8 cellular contexts compared by ENCODE assay signal in the genomic region with DNA sequence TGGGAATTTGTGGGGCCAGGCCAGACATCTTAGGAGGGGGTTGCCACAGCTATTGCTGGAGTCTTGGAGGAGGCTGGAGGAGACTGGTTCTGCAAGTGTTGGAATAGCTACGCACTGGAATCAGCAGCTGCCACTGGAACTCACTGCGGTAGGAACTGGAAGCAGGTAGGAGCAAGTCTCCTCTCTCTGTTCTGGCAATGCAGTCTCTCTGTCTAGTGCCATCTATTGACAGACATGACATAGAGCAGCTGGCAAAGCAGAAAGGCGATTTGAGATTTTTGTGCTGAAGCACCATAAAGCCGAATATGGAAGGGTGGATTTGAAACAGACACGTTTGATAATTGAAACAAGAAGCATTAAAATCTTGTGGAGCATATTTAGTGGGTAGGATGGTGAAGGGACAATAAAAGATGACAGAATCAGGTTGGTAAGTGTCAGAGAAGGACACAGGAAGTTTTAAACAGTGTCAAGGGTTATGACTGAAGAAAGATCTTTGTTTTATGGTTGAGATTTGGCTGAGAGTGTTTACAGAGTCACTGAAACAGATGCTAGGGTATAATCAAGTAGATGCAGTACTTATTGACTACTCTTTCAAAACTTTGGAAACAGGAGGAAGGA. TPM values are rescaled to one million over a fixed set of nuclear protein-coding genes. Genes with fewer than 3 reads are reported as not detected.
DNase-seq lines count a peak whose midpoint lies in the region; ATAC-seq and TF ChIP-seq lines count a peak whose summit lies in the region.

No MANE protein-coding gene starts in this region.

- H3K27ac ChIP-seq in SJCRH30: no peak overlapping the region

- peak; percentile 12 for DNase-seq in activated CD4-positive, alpha-beta memory T cell treated with anti-CD3 and anti-CD28 coated beads for 36 hours
- no peak for DNase-seq in activated CD4-positive, alpha-beta memory T cell treated with anti-CD3 and anti-CD28 coated beads, Interleukin-2, amount 10 ng/mL, durations not matched to agents 7 days and 5 days
- DNase-seq in H7: peak; percentile 48
- peak; percentile 44 for DNase-seq in MV-4-11 (lab: John Stamatoyannopoulos, UW)
- peak; percentile 57 to 78 for DNase-seq in SJCRH30
- DNase-seq in erythroblast (lab: John Stamatoyannopoulos, UW): peak; percentile 7 to 14
- DNase-seq in natural killer cell: no peak

- CTCF ChIA-PET in activated CD4-positive, alpha-beta memory T cell treated with anti-CD3 and anti-CD28 coated beads for 36 hours (lab: Charles Lee): interaction anchor here (0.5 to 3.4 kb wide), 18 partner anchors 10 to 157 kb away, joined by 3 to 27 read pairs (median 4); a partner anchor contains a TSS
- CTCF ChIA-PET in activated CD4-positive, alpha-beta memory T cell treated with anti-CD3 and anti-CD28 coated beads, Interleukin-2, amount 10 ng/mL, durations not matched to agents 7 days and 5 days (lab: Charles Lee): interaction anchor here (0.7 to 2.8 kb wide), 17 partner anchors 8 to 127 kb away, joined by 3 to 14 read pairs (median 6); no protein-coding TSS in a partner anchor

- H3K4me1 ChIP-seq in SJCRH30: peaks cover 8% of the 10 kb centered on the region; the same call in 1 of the 2 replicates

- no peaks in the 10 kb centered on the region for H3K27me3 Mint-ChIP-seq in activated CD4-positive, alpha-beta memory T cell treated with anti-CD3 and anti-CD28 coated beads for 36 hours
- H3K27me3 Mint-ChIP-seq in activated CD4-positive, alpha-beta memory T cell treated with anti-CD3 and anti-CD28 coated beads, Interleukin-2, amount 10 ng/mL, durations not matched to agents 7 days and 5 days: peaks cover 5% of the 10 kb centered on the region
- H3K27me3 Mint-ChIP-seq in natural killer cell (ENCODE audit: low read depth in 2 of 2): no peaks in the 10 kb centered on the region

- peak; percentile 38 for TF ChIP-seq CTCF in natural killer cell (IDR thresholded peaks at IDR 0.05)

- H3K9me3 Mint-ChIP-seq in activated CD4-positive, alpha-beta memory T cell treated with anti-CD3 and anti-CD28 coated beads for 36 hours: no peaks in the 10 kb centered on the region
- H3K9me3 Mint-ChIP-seq in activated CD4-positive, alpha-beta memory T cell treated with anti-CD3 and anti-CD28 coated beads, Interleukin-2, amount 10 ng/mL, durations not matched to agents 7 days and 5 days: no peaks in the 10 kb centered on the region
- H3K9me3 Mint-ChIP-seq in natural killer cell: no peaks in the 10 kb centered on the region

- H3K4me3 ChIP-seq in H7 (ENCODE audit: insufficient read depth, low read depth, low read length) (no peak overlapping the region), SJCRH30 (no peak overlapping the region)

- POLR2A ChIA-PET in activated CD4-positive, alpha-beta memory T cell treated with anti-CD3 and anti-CD28 coated beads for 36 hours (lab: Charles Lee): interaction anchor here (0.6 to 1.5 kb wide), 3 partner anchors 14 to 145 kb away, joined by 3 read pairs; no protein-coding TSS in a partner anchor
- POLR2A ChIA-PET in activated CD4-positive, alpha-beta memory T cell treated with anti-CD3 and anti-CD28 coated beads, Interleukin-2, amount 10 ng/mL, durations not matched to agents 7 days and 5 days (lab: Charles Lee): interaction anchor here (1.8 kb wide), 1 partner anchor 15 kb away, joined by 6 read pairs; no protein-coding TSS in a partner anchor

- H3K4me1 Mint-ChIP-seq in activated CD4-positive, alpha-beta memory T cell treated with anti-CD3 and anti-CD28 coated beads for 36 hours (ENCODE audit: low read depth): no peaks in the 10 kb centered on the region
- peaks cover 2% of the 10 kb centered on the region for H3K4me1 Mint-ChIP-seq in activated CD4-positive, alpha-beta memory T cell treated with anti-CD3 and anti-CD28 coated beads, Interleukin-2, amount 10 ng/mL, durations not matched to agents 7 days and 5 days
- no peaks in the 10 kb centered on the region for H3K4me1 Mint-ChIP-seq in natural killer cell

- no peaks in the 10 kb centered on the region for H3K27me3 ChIP-seq in H7 (ENCODE audit: control insufficient read depth, insufficient read depth, low read length)
- H3K27me3 ChIP-seq in SJCRH30: no peaks in the 10 kb centered on the region

- intact Hi-C loops in activated CD4-positive, alpha-beta memory T cell treated with anti-CD3 and anti-CD28 coated beads for 36 hours (cut with micrococcal nuclease): loop anchor here (1.0 kb wide), 1 partner anchor 93 kb away; no protein-coding TSS in a partner anchor
- intact Hi-C loops in natural killer cell (cut with micrococcal nuclease): loop anchor here (1.0 kb wide), 1 partner anchor 93 kb away; no protein-coding TSS in a partner anchor

- no peak overlapping the region for H3K4me3 Mint-ChIP-seq in activated CD4-positive, alpha-beta memory T cell treated with anti-CD3 and anti-CD28 coated beads for 36 hours
- no peak overlapping the region for H3K4me3 Mint-ChIP-seq in activated CD4-positive, alpha-beta memory T cell treated with anti-CD3 and anti-CD28 coated beads, Interleukin-2, amount 10 ng/mL, durations not matched to agents 7 days and 5 days
- H3K4me3 Mint-ChIP-seq in natural killer cell: no peak overlapping the region

- H3K36me3 ChIP-seq in H7 (replicated peaks; ENCODE audit: control insufficient read depth, insufficient read depth, low read length) (no peaks in the 10 kb centered on the region), SJCRH30 (no peaks in the 10 kb centered on the region)

- TF ChIP-seq POLR2A in erythroblast (IDR thresholded peaks at IDR 0.05; ENCODE audit: low read length): no peak

- H3K27ac Mint-ChIP-seq in activated CD4-positive, alpha-beta memory T cell treated with anti-CD3 and anti-CD28 coated beads for 36 hours: no peak overlapping the region
- H3K27ac Mint-ChIP-seq in activated CD4-positive, alpha-beta memory T cell treated with anti-CD3 and anti-CD28 coated beads, Interleukin-2, amount 10 ng/mL, durations not matched to agents 7 days and 5 days: no peak overlapping the region
- no peak overlapping the region for H3K27ac Mint-ChIP-seq in natural killer cell

- ATAC-seq in natural killer cell: peak; percentile 55 to 68 (median 58)
- ATAC-seq in GM19397 (IDR thresholded peaks at IDR 0.05; ENCODE audit: unreplicated experiment): no peak

- 0 out of 2 replicates have a peak, but pooled peaks cover 3% of the 10 kb centered on the region for H3K9me3 ChIP-seq in SJCRH30 (replicated peaks)

- no peaks in the 10 kb centered on the region for H3K36me3 Mint-ChIP-seq in activated CD4-positive, alpha-beta memory T cell treated with anti-CD3 and anti-CD28 coated beads for 36 hours
- H3K36me3 Mint-ChIP-seq in activated CD4-positive, alpha-beta memory T cell treated with anti-CD3 and anti-CD28 coated beads, Interleukin-2, amount 10 ng/mL, durations not matched to agents 7 days and 5 days (ENCODE audit: low read depth): no peaks in the 10 kb centered on the region
- H3K36me3 Mint-ChIP-seq in natural killer cell: no peaks in the 10 kb centered on the region

RNA-seq across cellular contexts. Expression of a gene that starts 23.5 kb away (rescaled TPM):
- total RNA-seq in activated CD4-positive, alpha-beta memory T cell treated with anti-CD3 and anti-CD28 coated beads for 36 hours: under 1 TPM; 0.12 to 0.19 TPM
- total RNA-seq in activated CD4-positive, alpha-beta memory T cell treated with anti-CD3 and anti-CD28 coated beads, Interleukin-2, amount 10 ng/mL, durations not matched to agents 7 days and 5 days: under 1 TPM; 0.50 to 0.63 TPM
- total RNA-seq in H7 (2014; rRNA removed; shearing (Covaris generic)): 0.38 and 0.41 TPM in 2 replicates
- 8.5 and 9.2 TPM in 2 replicates for total RNA-seq in SJCRH30 (2014; rRNA removed; shearing (Covaris generic))
- under 1 TPM; 0.18 to 0.85 (median 0.56) TPM for total RNA-seq in natural killer cell

RNA-seq across cellular contexts. Expression of a gene that starts 29.3 kb away (rescaled TPM):
- total RNA-seq in activated CD4-positive, alpha-beta memory T cell treated with anti-CD3 and anti-CD28 coated beads for 36 hours: 10 to 100 TPM; 36.2 to 41.0 TPM
- 10 to 100 TPM; 59.9 to 62.8 TPM for total RNA-seq in activated CD4-positive, alpha-beta memory T cell treated with anti-CD3 and anti-CD28 coated beads, Interleukin-2, amount 10 ng/mL, durations not matched to agents 7 days and 5 days
- 39.4 and 42.8 TPM in 2 replicates for total RNA-seq in H7 (2014; rRNA removed; shearing (Covaris generic))
- total RNA-seq in SJCRH30 (2014; rRNA removed; shearing (Covaris generic)): 23.6 and 25.9 TPM in 2 replicates
- total RNA-seq in natural killer cell: 10 to 100 TPM; 32.7 to 50.2 (median 35.2) TPM

Comparison
In these comparisons a context has a peak if more than half of its experiments do, and no peak if none do; other contexts are left out.
1. DNase-seq: peak in activated CD4-positive, alpha-beta memory T cell treated with anti-CD3 and anti-CD28 coated beads for 36 hours (single experiment), H7 (single experiment), MV-4-11 (single experiment), SJCRH30 (2 of 2) and erythroblast (2 of 2); none in activated CD4-positive, alpha-beta memory T cell treated with anti-CD3 and anti-CD28 coated beads, Interleukin-2, amount 10 ng/mL, durations not matched to agents 7 days and 5 days (single experiment) and natural killer cell (single experiment).